1 cellular context compared by ENCODE assay signal in the genomic region with DNA sequence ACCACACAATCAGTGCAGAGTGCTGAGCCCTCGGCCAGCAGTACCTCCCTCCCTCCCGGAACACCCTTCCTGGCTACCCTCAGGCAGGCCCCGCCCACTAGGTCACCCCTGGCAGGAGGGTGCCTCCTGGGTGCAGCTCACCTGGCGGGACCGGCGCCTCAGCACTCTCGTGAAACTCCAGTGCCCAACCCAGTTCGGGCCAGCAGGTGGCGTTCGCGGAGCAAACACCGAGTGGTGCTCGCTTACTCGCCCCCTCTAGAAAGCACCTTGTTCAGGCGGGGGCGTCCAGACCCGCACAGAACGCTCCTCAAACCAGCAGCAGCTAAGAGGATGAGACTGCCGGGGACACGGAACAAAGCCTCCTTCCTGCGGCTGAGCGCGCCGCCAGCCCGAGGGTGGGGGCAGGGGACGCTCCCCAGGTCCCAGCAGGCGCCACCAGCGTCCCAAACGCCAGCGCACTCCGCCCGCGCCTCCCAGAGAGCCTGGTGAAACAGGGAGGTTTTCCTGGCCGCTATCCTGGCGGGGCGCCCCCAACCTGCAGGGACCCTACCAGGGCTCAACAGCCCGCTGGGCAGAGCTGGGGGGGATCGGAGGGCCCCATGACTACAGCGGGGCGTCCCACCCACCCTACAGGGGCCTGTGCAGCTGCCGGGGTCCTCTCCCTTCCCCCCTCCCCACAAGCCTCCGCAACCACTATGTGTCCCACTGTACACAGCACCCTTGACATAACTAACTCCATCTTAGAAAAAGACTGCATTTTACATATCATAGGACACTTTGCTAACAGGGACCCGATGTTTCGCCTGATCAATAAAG.
TF ChIP-seq lines count a peak whose summit lies in the region.

No MANE protein-coding gene starts in this region.

TF ChIP-seq in SK-N-SH, 30 proteins besides CTCF, POLR2A, EP300 and RAD21 (continued from another document):
- TF ChIP-seq SMC3 (IDR thresholded peaks at IDR 0.05; ENCODE audit: low read depth, low read length), result peak; percentile 46; the same call in 1 of the 2 replicates
- TF ChIP-seq CHD2 (IDR thresholded peaks at IDR 0.05; ENCODE audit: low read length, partially characterized antibody), result peak; percentile 21
